In the genomic region with DNA sequence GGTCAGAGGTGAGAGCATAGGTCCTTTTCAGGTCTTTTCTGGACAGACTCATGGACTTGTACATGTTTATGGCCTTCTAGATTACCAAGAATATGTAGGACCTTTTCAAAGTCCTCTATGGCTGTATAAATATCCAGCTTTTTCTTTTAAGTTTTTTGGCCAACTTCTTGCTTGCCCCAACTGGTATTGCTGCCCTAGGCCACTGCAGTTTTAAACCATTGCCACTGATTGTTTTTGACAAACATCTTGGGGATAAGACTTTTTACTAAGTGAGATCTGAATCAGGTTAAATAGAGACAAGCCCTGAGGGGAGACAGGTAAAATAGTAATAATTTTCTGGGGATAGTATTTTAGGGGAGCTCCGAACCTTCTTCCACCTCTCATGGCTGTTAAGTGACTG, we compare ENCODE assay signal across 36 cellular contexts.
"Had no signal": no experiment of that assay in that cellular context is flagged by ENCODE, and none has a peak within 500 bp of the region (broad histone marks: within the 10 kb centered on the region; RNA-seq: fewer than 3 reads in every experiment).

No MANE protein-coding gene starts in this region.

- H3K9me3 Mint-ChIP-seq: activated T-cell treated with anti-CD3 and anti-CD28 coated beads, Interleukin-2, amount 50 U/mL, for 72 hours; activated T-helper 17 cell treated with anti-CD3 and anti-CD28 coated beads, Interleukin-2, amount 50 U/mL, for 72 hours had no signal

- H3K27ac Mint-ChIP-seq: activated B cell treated with CpG ODN at 0.5 μM for 24 hours; activated CD4-positive, alpha-beta memory T cell treated with anti-CD3 and anti-CD28 coated beads for 36 hours; activated CD4-positive, alpha-beta T cell treated with anti-CD3 and anti-CD28 coated beads, Interleukin-2, amount 10 ng/mL, durations not matched to agents 24 days and 14 days; activated CD8-positive, alpha-beta T cell treated with anti-CD3 and anti-CD28 coated beads for 36 hours; activated naive CD4-positive, alpha-beta T cell treated with anti-CD3 and anti-CD28 coated beads for 36 hours; activated naive CD4-positive, alpha-beta T cell treated with anti-CD3 and anti-CD28 coated beads, Interleukin-2, amount 50 U/mL, for 72 hours; activated naive CD8-positive, alpha-beta T cell treated with anti-CD3 and anti-CD28 coated beads for 36 hours; activated T-cell treated with anti-CD3 and anti-CD28 coated beads, Interleukin-2, amount 50 U/mL, for 72 hours; activated T-helper 1 cell treated with anti-CD3 and anti-CD28 coated beads, Interleukin-12 subunit alpha, Interleukin-12 subunit beta, Interleukin-2, Interleukin-4 antibody, amounts not matched to agents 30 ng/mL and 10 ng/mL and 1 ng/mL, durations not matched to agents 14 hours and 24 hours and 36 hours; activated T-helper 17 cell treated with anti-CD3 and anti-CD28 coated beads, Interleukin-2, amount 50 U/mL, for 72 hours; T-helper 1 cell treated with Interleukin-12 subunit alpha and Interleukin-12 subunit beta and Interleukin-4 antibody, amounts not matched to agents 30 μg/mL and 1 μg/mL, for 36 hours; T-helper 2 cell treated with Interferon-gamma antibody and Interleukin-4, amounts not matched to agents 5 μg/mL and 100 μg/mL, for 36 hours had no signal

- H3K27ac ChIP-seq: adrenal gland, body of pancreas, brain microvascular endothelial cell, breast epithelium, VCaP had no signal

- ATAC-seq: activated CD8-positive, alpha-beta T cell treated with anti-CD3 and anti-CD28 coated beads for 36 hours; activated naive CD4-positive, alpha-beta T cell treated with anti-CD3 and anti-CD28 coated beads, Interleukin-2, amount 50 U/mL, for 72 hours; activated T-cell treated with anti-CD3 and anti-CD28 coated beads, Interleukin-2, amount 50 U/mL, for 4 hours; activated T-cell treated with anti-CD3 and anti-CD28 coated beads, Interleukin-2, amount 50 U/mL, for 72 hours; activated T-helper 17 cell treated with anti-CD3 and anti-CD28 coated beads, Interleukin-2, amount 50 U/mL, for 72 hours; body of pancreas had no signal

- DNase-seq: activated B cell treated with CpG ODN at 0.5 μM for 24 hours; activated CD4-positive, alpha-beta memory T cell treated with anti-CD3 and anti-CD28 coated beads for 36 hours; activated CD4-positive, alpha-beta T cell treated with anti-CD3 and anti-CD28 coated beads for 4 hours; activated CD4-positive, alpha-beta T cell treated with anti-CD3 and anti-CD28 coated beads, Interleukin-2, amount 10 ng/mL, durations not matched to agents 24 days and 14 days; activated CD4-positive, alpha-beta T cell treated with anti-CD3 and anti-CD28 coated beads, Interleukin-2, amount 50 U/mL, for 1 hour; activated CD4-positive, alpha-beta T cell treated with anti-CD3 and anti-CD28 coated beads, Interleukin-2, amount 50 U/mL, for 4 hours; activated CD4-positive, CD25-positive, alpha-beta regulatory T cell treated with anti-CD3 and anti-CD28 coated beads, Interleukin-2, amount 50 U/mL, for 72 hours; activated CD8-positive, alpha-beta memory T cell treated with anti-CD3 and anti-CD28 coated beads, Interleukin-2, amount 50 U/mL, for 4 hours; activated CD8-positive, alpha-beta T cell treated with anti-CD3 and anti-CD28 coated beads for 36 hours; activated effector memory CD4-positive, alpha-beta T cell treated with anti-CD3 and anti-CD28 coated beads, Interleukin-2, amount 50 U/mL, for 16 hours; activated gamma-delta T cell treated with Interleukin-2 at 50 U/mL for 16 hours; activated naive CD4-positive, alpha-beta T cell; activated naive CD4-positive, alpha-beta T cell treated with anti-CD3 and anti-CD28 coated beads for 36 hours; activated naive CD4-positive, alpha-beta T cell treated with anti-CD3 and anti-CD28 coated beads, Interleukin-2, amount 50 U/mL, for 16 hours; activated naive CD8-positive, alpha-beta T cell treated with anti-CD3 and anti-CD28 coated beads for 36 hours; activated T-cell treated with anti-CD3 and anti-CD28 coated beads for 4 hours; activated T-cell treated with anti-CD3 and anti-CD28 coated beads, Interleukin-2, amount 50 U/mL, for 1 hour; activated T-cell treated with anti-CD3 and anti-CD28 coated beads, Interleukin-2, amount 50 U/mL, for 4 hours; activated T-cell treated with anti-CD3 and anti-CD28 coated beads, Interleukin-2, amount 50 U/mL, for 72 hours; adrenal gland; amniotic stem cell; aorta; body of pancreas; brain microvascular endothelial cell; central memory CD4-positive, alpha-beta T cell; T-helper 1 cell; T-helper 2 cell; T-helper 9 cell had no signal

- H3K4me3 Mint-ChIP-seq: activated B cell treated with CpG ODN at 0.5 μM for 24 hours; activated CD4-positive, alpha-beta memory T cell treated with anti-CD3 and anti-CD28 coated beads for 36 hours; activated CD4-positive, alpha-beta T cell treated with anti-CD3 and anti-CD28 coated beads, Interleukin-2, amount 10 ng/mL, durations not matched to agents 24 days and 14 days; activated CD8-positive, alpha-beta T cell treated with anti-CD3 and anti-CD28 coated beads for 36 hours; activated naive CD4-positive, alpha-beta T cell treated with anti-CD3 and anti-CD28 coated beads for 36 hours; activated naive CD8-positive, alpha-beta T cell treated with anti-CD3 and anti-CD28 coated beads for 36 hours; activated T-cell treated with anti-CD3 and anti-CD28 coated beads, Interleukin-2, amount 50 U/mL, for 4 hours; activated T-cell treated with anti-CD3 and anti-CD28 coated beads, Interleukin-2, amount 50 U/mL, for 72 hours; activated T-helper 1 cell treated with anti-CD3 and anti-CD28 coated beads, Interleukin-12 subunit alpha, Interleukin-12 subunit beta, Interleukin-2, Interleukin-4 antibody, amounts not matched to agents 30 ng/mL and 10 ng/mL and 1 ng/mL, durations not matched to agents 14 hours and 24 hours and 36 hours; activated T-helper 17 cell treated with anti-CD3 and anti-CD28 coated beads, Interleukin-2, amount 50 U/mL, for 72 hours; T-helper 1 cell treated with Interleukin-12 subunit alpha and Interleukin-12 subunit beta and Interleukin-4 antibody, amounts not matched to agents 30 μg/mL and 1 μg/mL, for 36 hours; T-helper 2 cell treated with Interferon-gamma antibody and Interleukin-4, amounts not matched to agents 5 μg/mL and 100 μg/mL, for 36 hours had no signal

- H3K27me3 ChIP-seq: adrenal gland, body of pancreas, brain microvascular endothelial cell, breast epithelium had no signal

- FAIRE-seq: astrocyte had no signal

- H3K4me3 ChIP-seq: adrenal gland, body of pancreas, breast epithelium had no signal

- H3K27me3 Mint-ChIP-seq: activated B cell treated with CpG ODN at 0.5 μM for 24 hours; activated CD4-positive, alpha-beta memory T cell treated with anti-CD3 and anti-CD28 coated beads for 36 hours; activated CD8-positive, alpha-beta T cell treated with anti-CD3 and anti-CD28 coated beads for 36 hours; activated naive CD8-positive, alpha-beta T cell treated with anti-CD3 and anti-CD28 coated beads for 36 hours; activated T-helper 17 cell treated with anti-CD3 and anti-CD28 coated beads, Interleukin-2, amount 50 U/mL, for 72 hours had no signal

- H3K4me1 Mint-ChIP-seq: activated B cell treated with CpG ODN at 0.5 μM for 24 hours; activated CD4-positive, alpha-beta T cell treated with anti-CD3 and anti-CD28 coated beads, Interleukin-2, amount 10 ng/mL, durations not matched to agents 24 days and 14 days; activated T-helper 17 cell treated with anti-CD3 and anti-CD28 coated beads, Interleukin-2, amount 50 U/mL, for 72 hours had no signal

- H3K36me3 ChIP-seq: adrenal gland, brain microvascular endothelial cell, breast epithelium had no signal
